ENCODE assay signal across 1 cellular context in the genomic region with DNA sequence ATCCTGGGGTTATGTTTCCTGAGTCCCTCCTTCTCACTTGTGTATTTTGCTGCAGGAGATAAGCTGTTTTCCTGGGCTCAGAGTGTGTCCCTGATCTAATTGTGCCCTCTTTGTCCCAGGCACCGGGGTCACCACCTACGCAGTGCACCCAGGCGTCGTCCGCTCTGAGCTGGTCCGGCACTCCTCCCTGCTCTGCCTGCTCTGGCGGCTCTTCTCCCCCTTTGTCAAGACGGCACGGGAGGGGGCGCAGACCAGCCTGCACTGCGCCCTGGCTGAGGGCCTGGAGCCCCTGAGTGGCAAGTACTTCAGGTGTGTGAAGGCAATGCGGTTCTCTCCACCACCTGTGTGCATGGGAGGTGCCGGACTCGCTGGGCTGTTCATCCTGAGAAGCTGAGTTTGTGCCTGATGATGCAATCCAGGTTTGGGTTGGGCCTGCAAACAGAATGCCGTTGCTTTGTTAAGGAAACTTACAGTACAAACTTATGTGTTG.
TF ChIP-seq lines count a peak whose summit lies in the region.

No MANE protein-coding gene starts in this region.

TF ChIP-seq in SK-N-SH, 30 proteins besides CTCF, POLR2A, EP300 and RAD21 (continued from another document):
- TF ChIP-seq, protein P1, sequence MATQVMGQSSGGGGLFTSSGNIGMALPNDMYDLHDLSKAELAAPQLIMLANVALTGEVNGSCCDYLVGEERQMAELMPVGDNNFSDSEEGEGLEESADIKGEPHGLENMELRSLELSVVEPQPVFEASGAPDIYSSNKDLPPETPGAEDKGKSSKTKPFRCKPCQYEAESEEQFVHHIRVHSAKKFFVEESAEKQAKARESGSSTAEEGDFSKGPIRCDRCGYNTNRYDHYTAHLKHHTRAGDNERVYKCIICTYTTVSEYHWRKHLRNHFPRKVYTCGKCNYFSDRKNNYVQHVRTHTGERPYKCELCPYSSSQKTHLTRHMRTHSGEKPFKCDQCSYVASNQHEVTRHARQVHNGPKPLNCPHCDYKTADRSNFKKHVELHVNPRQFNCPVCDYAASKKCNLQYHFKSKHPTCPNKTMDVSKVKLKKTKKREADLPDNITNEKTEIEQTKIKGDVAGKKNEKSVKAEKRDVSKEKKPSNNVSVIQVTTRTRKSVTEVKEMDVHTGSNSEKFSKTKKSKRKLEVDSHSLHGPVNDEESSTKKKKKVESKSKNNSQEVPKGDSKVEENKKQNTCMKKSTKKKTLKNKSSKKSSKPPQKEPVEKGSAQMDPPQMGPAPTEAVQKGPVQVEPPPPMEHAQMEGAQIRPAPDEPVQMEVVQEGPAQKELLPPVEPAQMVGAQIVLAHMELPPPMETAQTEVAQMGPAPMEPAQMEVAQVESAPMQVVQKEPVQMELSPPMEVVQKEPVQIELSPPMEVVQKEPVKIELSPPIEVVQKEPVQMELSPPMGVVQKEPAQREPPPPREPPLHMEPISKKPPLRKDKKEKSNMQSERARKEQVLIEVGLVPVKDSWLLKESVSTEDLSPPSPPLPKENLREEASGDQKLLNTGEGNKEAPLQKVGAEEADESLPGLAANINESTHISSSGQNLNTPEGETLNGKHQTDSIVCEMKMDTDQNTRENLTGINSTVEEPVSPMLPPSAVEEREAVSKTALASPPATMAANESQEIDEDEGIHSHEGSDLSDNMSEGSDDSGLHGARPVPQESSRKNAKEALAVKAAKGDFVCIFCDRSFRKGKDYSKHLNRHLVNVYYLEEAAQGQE (IDR thresholded peaks at IDR 0.05; ENCODE audit: low read depth, low read length): no peak
- TF ChIP-seq YY1 (IDR thresholded peaks at IDR 0.05; ENCODE audit: low read depth) (no peak), FOSL2 (IDR thresholded peaks at IDR 0.05; ENCODE audit: borderline replicate concordance, low read depth) (no peak), MEF2A (IDR thresholded peaks at IDR 0.05; ENCODE audit: borderline replicate concordance, low read depth) (no peak), TAF1 (IDR thresholded peaks at IDR 0.05; ENCODE audit: borderline replicate concordance, low read depth, low read length) (no peak), MXI1 (IDR thresholded peaks at IDR 0.05; ENCODE audit: low read depth, low read length) (no peak), JUND (IDR thresholded peaks at IDR 0.05) (no peak), ELF1 (IDR thresholded peaks at IDR 0.05) (no peak), SMC3 (IDR thresholded peaks at IDR 0.05; ENCODE audit: low read depth, low read length) (no peak), TCF12 (IDR thresholded peaks at IDR 0.05) (no peak), FOXJ3 (CRISPR knock-in tag; IDR thresholded peaks at IDR 0.05) (no peak), POLR2AphosphoS5 (IDR thresholded peaks at IDR 0.05; ENCODE audit: low read depth, low read length) (no peak), FOXM1 (IDR thresholded peaks at IDR 0.05; ENCODE audit: low read depth) (no peak), SIN3A (IDR thresholded peaks at IDR 0.05; ENCODE audit: borderline replicate concordance, low read depth, low read length) (no peak)
- TF ChIP-seq, protein P2, sequence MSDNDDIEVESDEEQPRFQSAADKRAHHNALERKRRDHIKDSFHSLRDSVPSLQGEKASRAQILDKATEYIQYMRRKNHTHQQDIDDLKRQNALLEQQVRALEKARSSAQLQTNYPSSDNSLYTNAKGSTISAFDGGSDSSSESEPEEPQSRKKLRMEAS (IDR thresholded peaks at IDR 0.05; ENCODE audit: low read depth): no peak
- TF ChIP-seq, protein P3, sequence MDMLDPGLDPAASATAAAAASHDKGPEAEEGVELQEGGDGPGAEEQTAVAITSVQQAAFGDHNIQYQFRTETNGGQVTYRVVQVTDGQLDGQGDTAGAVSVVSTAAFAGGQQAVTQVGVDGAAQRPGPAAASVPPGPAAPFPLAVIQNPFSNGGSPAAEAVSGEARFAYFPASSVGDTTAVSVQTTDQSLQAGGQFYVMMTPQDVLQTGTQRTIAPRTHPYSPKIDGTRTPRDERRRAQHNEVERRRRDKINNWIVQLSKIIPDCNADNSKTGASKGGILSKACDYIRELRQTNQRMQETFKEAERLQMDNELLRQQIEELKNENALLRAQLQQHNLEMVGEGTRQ (IDR thresholded peaks at IDR 0.05; ENCODE audit: borderline replicate concordance, low read depth, low read length): no peak
- TF ChIP-seq, protein P4, sequence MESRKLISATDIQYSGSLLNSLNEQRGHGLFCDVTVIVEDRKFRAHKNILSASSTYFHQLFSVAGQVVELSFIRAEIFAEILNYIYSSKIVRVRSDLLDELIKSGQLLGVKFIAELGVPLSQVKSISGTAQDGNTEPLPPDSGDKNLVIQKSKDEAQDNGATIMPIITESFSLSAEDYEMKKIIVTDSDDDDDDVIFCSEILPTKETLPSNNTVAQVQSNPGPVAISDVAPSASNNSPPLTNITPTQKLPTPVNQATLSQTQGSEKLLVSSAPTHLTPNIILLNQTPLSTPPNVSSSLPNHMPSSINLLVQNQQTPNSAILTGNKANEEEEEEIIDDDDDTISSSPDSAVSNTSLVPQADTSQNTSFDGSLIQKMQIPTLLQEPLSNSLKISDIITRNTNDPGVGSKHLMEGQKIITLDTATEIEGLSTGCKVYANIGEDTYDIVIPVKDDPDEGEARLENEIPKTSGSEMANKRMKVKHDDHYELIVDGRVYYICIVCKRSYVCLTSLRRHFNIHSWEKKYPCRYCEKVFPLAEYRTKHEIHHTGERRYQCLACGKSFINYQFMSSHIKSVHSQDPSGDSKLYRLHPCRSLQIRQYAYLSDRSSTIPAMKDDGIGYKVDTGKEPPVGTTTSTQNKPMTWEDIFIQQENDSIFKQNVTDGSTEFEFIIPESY (IDR thresholded peaks at IDR 0.05; ENCODE audit: borderline replicate concordance, low read depth): no peak
- TF ChIP-seq, protein P5, sequence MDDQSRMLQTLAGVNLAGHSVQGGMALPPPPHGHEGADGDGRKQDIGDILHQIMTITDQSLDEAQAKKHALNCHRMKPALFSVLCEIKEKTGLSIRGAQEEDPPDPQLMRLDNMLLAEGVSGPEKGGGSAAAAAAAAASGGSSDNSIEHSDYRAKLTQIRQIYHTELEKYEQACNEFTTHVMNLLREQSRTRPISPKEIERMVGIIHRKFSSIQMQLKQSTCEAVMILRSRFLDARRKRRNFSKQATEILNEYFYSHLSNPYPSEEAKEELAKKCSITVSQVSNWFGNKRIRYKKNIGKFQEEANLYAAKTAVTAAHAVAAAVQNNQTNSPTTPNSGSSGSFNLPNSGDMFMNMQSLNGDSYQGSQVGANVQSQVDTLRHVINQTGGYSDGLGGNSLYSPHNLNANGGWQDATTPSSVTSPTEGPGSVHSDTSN (IDR thresholded peaks at IDR 0.05): no peak
